In genomic region chr1:201895120-201895665, GRCh38 we compare ENCODE assay signal across 14 cellular contexts. TPM values are rescaled to one million over a fixed set of nuclear protein-coding genes. Genes with fewer than 3 reads are reported as not detected.
DNase-seq lines count a peak whose midpoint lies in the region; ATAC-seq and TF ChIP-seq lines count a peak whose summit lies in the region.
"Had no signal": no experiment of that assay in that cellular context is flagged by ENCODE, and none has a peak within 500 bp of the region (broad histone marks: within the 10 kb centered on the region; RNA-seq: fewer than 3 reads in every experiment).

No MANE protein-coding gene starts in this region.

- POLR2A ChIA-PET in WTC11 (lab: Charles Lee): interaction anchor here (0.7 to 2.4 kb wide), 12 partner anchors 9 to 237 kb away, joined by 3 to 14 read pairs (median 4); partner anchors contain the start of genes ELF3, LMOD1 and TIMM17A

- intact Hi-C loops in stomach (cut with DNase I; ENCODE audit: low total_unique reads): loop anchor here (5.0 to 10.0 kb wide), 2 partner anchors 50 to 82 kb away; partner anchors contain the start of gene LMOD1
- intact Hi-C loops in lower leg skin (cut with DNase I; ENCODE audit: low total_unique reads): no loop called here

- H3K9me2 ChIP-seq in GM23338 (ENCODE audit: insufficient read depth): 0 out of 2 replicates have a peak, but pooled peaks cover 7% of the 10 kb centered on the region

- CTCF ChIA-PET in WTC11 (lab: Charles Lee): interaction anchor here (0.5 to 5.7 kb wide), 81 partner anchors 8 to 1346 kb away, joined by 3 to 135 read pairs (median 5); partner anchors contain the start of genes ELF3, GPR37L1, IPO9 and LMOD1

- peak in 1 of 2 experiments; percentile 43; a peak in 2 of 4 replicates for TF ChIP-seq CTCF in GM23338 (conservative IDR thresholded peaks at IDR 0.05; ENCODE audit: low read depth in 2 of 2)
- TF ChIP-seq CTCF in WTC11 (IDR thresholded peaks at IDR 0.05): no peak
- TF ChIP-seq CTCF in stomach (IDR thresholded peaks at IDR 0.05): no peak
- TF ChIP-seq CTCF in lower leg skin (IDR thresholded peaks at IDR 0.05): no peak

- H2AFZ ChIP-seq in GM23338: peak overlapping the region; percentile 47; the same call in 1 of the 2 replicates

- no peaks in the 10 kb centered on the region; the same call in 2 of the 3 replicates for H3K36me3 Mint-ChIP-seq in GM23338 (ENCODE audit: low read depth)
- H3K36me3 Mint-ChIP-seq in WTC11: no peaks in the 10 kb centered on the region
- H3K36me3 Mint-ChIP-seq: CD8-positive, alpha-beta T cell; T-cell had no signal

- H4K20me1 ChIP-seq in GM23338 (replicated peaks; ENCODE audit: insufficient read depth): no peaks in the 10 kb centered on the region

- H3K4me1 ChIP-seq in GM23338 (ENCODE audit: insufficient read depth): peaks cover 16% of the 10 kb centered on the region
- H3K4me1 ChIP-seq in iPS-20b (ENCODE audit: insufficient read depth, low read length): peaks cover 14% of the 10 kb centered on the region
- peaks cover 4 to 69% (median 37%) of the 10 kb centered on the region in 4 donors for H3K4me1 ChIP-seq in stomach
- H3K4me1 ChIP-seq: BE2C, body of pancreas had no signal

- H3K9me3 ChIP-seq in iPS-20b (ENCODE audit: insufficient read depth, low read depth, low read length) (no peaks in the 10 kb centered on the region), stomach (no peaks in the 10 kb centered on the region)
- H3K9me3 ChIP-seq: BE2C, body of pancreas had no signal

- no peak overlapping the region for H3K4me3 ChIP-seq in GM23338
- no peak overlapping the region for H3K4me3 ChIP-seq in iPS-20b (ENCODE audit: low read length)
- H3K4me3 ChIP-seq in stomach: no peak overlapping the region
- H3K4me3 ChIP-seq in lower leg skin (ENCODE audit: low read depth, poor library complexity, severe bottlenecking): no peak overlapping the region
- H3K4me3 ChIP-seq: body of pancreas had no signal

- H3K27me3 ChIP-seq in GM23338 (ENCODE audit: insufficient read depth) (peaks cover 1% of the 10 kb centered on the region; the same call in 1 of the 2 replicates), iPS-20b (ENCODE audit: insufficient read depth, low read length) (peaks cover 5% of the 10 kb centered on the region), stomach (no peaks in the 10 kb centered on the region)
- H3K27me3 ChIP-seq: BE2C, body of pancreas had no signal

- H3K27me3 Mint-ChIP-seq in GM23338 (ENCODE audit: insufficient read depth, low read depth, poor library complexity) (peaks cover 15% of the 10 kb centered on the region), WTC11 (ENCODE audit: low read depth) (peaks cover 9% of the 10 kb centered on the region)

- H3K4me1 Mint-ChIP-seq in GM23338 (peaks cover 36% of the 10 kb centered on the region), WTC11 (peaks cover 35% of the 10 kb centered on the region)

- DNase-seq in GM23338 (ENCODE audit: low spot score) (no peak), WTC11 (ENCODE audit: low spot score) (no peak), stomach (no peak), RKO (ENCODE audit: low spot score) (no peak), GM19240 (ENCODE audit: insufficient read length, low spot score) (no peak), AG08396 (ENCODE audit: low spot score) (no peak), lower leg skin (ENCODE audit: low spot score in 2 of 2) (no peak)

- H3K9me3 Mint-ChIP-seq in GM23338 (no peaks in the 10 kb centered on the region), WTC11 (no peaks in the 10 kb centered on the region)
- H3K9me3 Mint-ChIP-seq: activated T-cell treated with anti-CD3 and anti-CD28 coated beads, Interleukin-2, amount 50 U/mL, for 4 hours; CD8-positive, alpha-beta T cell; T-cell had no signal

- H3K27ac ChIP-seq in GM23338 (ENCODE audit: low read depth) (no peak overlapping the region), iPS-20b (ENCODE audit: low read length) (peak overlapping the region; percentile 40), stomach (peak overlapping the region in 4 of 5 donors; percentile 18 to 84 (median 76))
- H3K27ac ChIP-seq: body of pancreas, epithelial cell of prostate had no signal

- no peak for TF ChIP-seq EP300 in stomach (IDR thresholded peaks at IDR 0.05)

- no peaks in the 10 kb centered on the region for H3K79me2 ChIP-seq in GM23338 (replicated peaks; ENCODE audit: insufficient read depth)

- H3F3A ChIP-seq in GM23338 (replicated peaks; ENCODE audit: low read depth): no peaks in the 10 kb centered on the region

- H3K9ac ChIP-seq in iPS-20b (ENCODE audit: low read depth, low read length): no peak overlapping the region

- TF ChIP-seq POLR2A in stomach (IDR thresholded peaks at IDR 0.05) (no peak), lower leg skin (IDR thresholded peaks at IDR 0.05) (no peak)

- H3K4me2 ChIP-seq in GM23338: no peak overlapping the region; the same call in 1 of the 2 replicates

- no peaks in the 10 kb centered on the region for H3K36me3 ChIP-seq in GM23338 (ENCODE audit: insufficient read depth)
- no peaks in the 10 kb centered on the region for H3K36me3 ChIP-seq in iPS-20b (ENCODE audit: insufficient read depth, low read depth, low read length)
- H3K36me3 ChIP-seq in stomach: peaks cover 0 to 38% (median 21%) of the 10 kb centered on the region in 4 donors
- H3K36me3 ChIP-seq: BE2C had no signal

- WGBS in stomach, 5 donors: 78 to 83% (median 80%) methylated on average over 5 to 7 of the region's 7 CpGs
- WGBS in lower leg skin, 2 donors: 79 to 82% methylated on average over 7 of the region's 7 CpGs

- no peak overlapping the region for H3K27ac Mint-ChIP-seq in GM23338
- no peak overlapping the region; the same call in 1 of the 2 replicates for H3K27ac Mint-ChIP-seq in WTC11

- H3K4me3 Mint-ChIP-seq in GM23338 (no peak overlapping the region; the same call in 2 of the 3 replicates), WTC11 (no peak overlapping the region)

- ATAC-seq in GM23338 (no peak; the same call in 2 of the 3 replicates), WTC11 (no peak)

TF ChIP-seq in GM23338, 12 proteins besides CTCF, POLR2A, EP300 and RAD21 (continues in another document):
- TF ChIP-seq ZNF114 (CRISPR knock-in tag; IDR thresholded peaks at IDR 0.05) (no peak), CREB1 (CRISPR knock-in tag; IDR thresholded peaks at IDR 0.05; ENCODE audit: low read depth) (no peak)

TF ChIP-seq in WTC11, 78 proteins besides CTCF, POLR2A, EP300 and RAD21 (continues in another document):
- no peak for TF ChIP-seq NR2C2 (CRISPR knock-in tag; IDR thresholded peaks at IDR 0.05)
- no peak for TF ChIP-seq E2F5 (CRISPR knock-in tag; IDR thresholded peaks at IDR 0.05)
- no peak for TF ChIP-seq ZNF219 (CRISPR knock-in tag; IDR thresholded peaks at IDR 0.05; ENCODE audit: borderline replicate concordance)
- TF ChIP-seq PRRX2 (CRISPR knock-in tag; IDR thresholded peaks at IDR 0.05): no peak
- peak; percentile 58; the same call in 1 of the 2 replicates for TF ChIP-seq ZNF121 (CRISPR knock-in tag; IDR thresholded peaks at IDR 0.05)
- TF ChIP-seq, protein P1, sequence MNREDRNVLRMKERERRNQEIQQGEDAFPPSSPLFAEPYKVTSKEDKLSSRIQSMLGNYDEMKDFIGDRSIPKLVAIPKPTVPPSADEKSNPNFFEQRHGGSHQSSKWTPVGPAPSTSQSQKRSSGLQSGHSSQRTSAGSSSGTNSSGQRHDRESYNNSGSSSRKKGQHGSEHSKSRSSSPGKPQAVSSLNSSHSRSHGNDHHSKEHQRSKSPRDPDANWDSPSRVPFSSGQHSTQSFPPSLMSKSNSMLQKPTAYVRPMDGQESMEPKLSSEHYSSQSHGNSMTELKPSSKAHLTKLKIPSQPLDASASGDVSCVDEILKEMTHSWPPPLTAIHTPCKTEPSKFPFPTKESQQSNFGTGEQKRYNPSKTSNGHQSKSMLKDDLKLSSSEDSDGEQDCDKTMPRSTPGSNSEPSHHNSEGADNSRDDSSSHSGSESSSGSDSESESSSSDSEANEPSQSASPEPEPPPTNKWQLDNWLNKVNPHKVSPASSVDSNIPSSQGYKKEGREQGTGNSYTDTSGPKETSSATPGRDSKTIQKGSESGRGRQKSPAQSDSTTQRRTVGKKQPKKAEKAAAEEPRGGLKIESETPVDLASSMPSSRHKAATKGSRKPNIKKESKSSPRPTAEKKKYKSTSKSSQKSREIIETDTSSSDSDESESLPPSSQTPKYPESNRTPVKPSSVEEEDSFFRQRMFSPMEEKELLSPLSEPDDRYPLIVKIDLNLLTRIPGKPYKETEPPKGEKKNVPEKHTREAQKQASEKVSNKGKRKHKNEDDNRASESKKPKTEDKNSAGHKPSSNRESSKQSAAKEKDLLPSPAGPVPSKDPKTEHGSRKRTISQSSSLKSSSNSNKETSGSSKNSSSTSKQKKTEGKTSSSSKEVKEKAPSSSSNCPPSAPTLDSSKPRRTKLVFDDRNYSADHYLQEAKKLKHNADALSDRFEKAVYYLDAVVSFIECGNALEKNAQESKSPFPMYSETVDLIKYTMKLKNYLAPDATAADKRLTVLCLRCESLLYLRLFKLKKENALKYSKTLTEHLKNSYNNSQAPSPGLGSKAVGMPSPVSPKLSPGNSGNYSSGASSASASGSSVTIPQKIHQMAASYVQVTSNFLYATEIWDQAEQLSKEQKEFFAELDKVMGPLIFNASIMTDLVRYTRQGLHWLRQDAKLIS (CRISPR knock-in tag; IDR thresholded peaks at IDR 0.05; ENCODE audit: borderline replicate concordance): no peak

RNA-seq across cellular contexts. Expression of gene SHISA4, which starts 6.5 kb away (rescaled TPM):
- 3.8 and 9.2 TPM in 2 replicates for total RNA-seq in GM23338 (2014; rRNA removed; shearing (Covaris generic))
- polyA plus RNA-seq in GM23338 (2016; fragmentation: Nextera tagmentation; extraction: Ambion mirVana): 5.4 and 8.0 TPM in 2 replicates
- total RNA-seq in WTC11 (2021): 6.3 to 9.9 TPM (median 8.1 TPM) in 3 replicates
- total RNA-seq in stomach: 10 to 100 TPM in 3 of 5 donors, 1 to 10 TPM in 1, under 1 TPM in 1; 0.87 to 33.3 (median 10.3) TPM
- polyA plus RNA-seq in stomach: 10 to 100 TPM; 14.1 to 18.3 (median 14.6) TPM
- 10 to 100 TPM in 1 of 4 donors, 1 to 10 TPM in 3; 4.6 to 14.2 (median 7.2) TPM for total RNA-seq in lower leg skin
- total RNA-seq: CD8-positive, alpha-beta T cell had no signal

RNA-seq across cellular contexts. Expression of gene LMOD1, which starts 51.2 kb away (rescaled TPM):
- total RNA-seq in GM23338 (2014; rRNA removed; shearing (Covaris generic)): 0.82 and 1.7 TPM in 2 replicates
- polyA plus RNA-seq in GM23338 (2016; fragmentation: Nextera tagmentation; extraction: Ambion mirVana) (0.74 and 1.0 TPM in 2 replicates), stomach (100 to 1,000 TPM in 1 of 3 donors, 10 to 100 TPM in 2; 19.6 to 117 (median 22.9) TPM)
- total RNA-seq in WTC11 (2021) (1.5 to 1.9 TPM (median 1.6 TPM) in 3 replicates), stomach (100 to 1,000 TPM in 3 of 5 donors, 10 to 100 TPM in 2; 27.5 to 420 (median 102) TPM), lower leg skin (10 to 100 TPM; 11.2 to 56.7 (median 23.4) TPM)
- total RNA-seq: CD8-positive, alpha-beta T cell had no signal
